15 cellular contexts compared by ENCODE assay signal in genomic region chr16:81499576-81500380, GRCh38. TPM values are rescaled to one million over a fixed set of nuclear protein-coding genes. Genes with fewer than 3 reads are reported as not detected.
DNase-seq lines count a peak whose midpoint lies in the region; ATAC-seq, FAIRE-seq and TF ChIP-seq lines count a peak whose summit lies in the region.
"Had no signal": no experiment of that assay in that cellular context is flagged by ENCODE, and none has a peak within 500 bp of the region (broad histone marks: within the 10 kb centered on the region; RNA-seq: fewer than 3 reads in every experiment).

No MANE protein-coding gene starts in this region.

- peak overlapping the region; percentile 82 for H3K27ac ChIP-seq in keratinocyte (ENCODE audit: control insufficient read depth, insufficient read depth, low read length)
- H3K27ac ChIP-seq in thyroid gland = no peak overlapping the region

- H3K4me1 Mint-ChIP-seq in activated T-helper 2 cell treated with anti-CD3 and anti-CD28 coated beads, Interferon-gamma antibody, Interleukin-2, Interleukin-4, amounts not matched to agents 10 μg/mL and 5 μg/mL and 100 μg/mL, durations not matched to agents 14 hours and 24 hours and 36 hours (ENCODE audit: low read depth) = peaks cover 30% of the 10 kb centered on the region

- H3K4me1 ChIP-seq in keratinocyte (ENCODE audit: control insufficient read depth, extremely low read depth, insufficient read depth, low read length) (peaks cover 62% of the 10 kb centered on the region), thyroid gland (peaks cover 0 to 31% of the 10 kb centered on the region in 2 donors)

- TF ChIP-seq POLR2A in thyroid gland (IDR thresholded peaks at IDR 0.05) = no peak

- no peak overlapping the region for H3K4me3 Mint-ChIP-seq in activated T-helper 2 cell treated with anti-CD3 and anti-CD28 coated beads, Interferon-gamma antibody, Interleukin-2, Interleukin-4, amounts not matched to agents 10 μg/mL and 5 μg/mL and 100 μg/mL, durations not matched to agents 14 hours and 24 hours and 36 hours (ENCODE audit: low read depth)
- H3K4me3 Mint-ChIP-seq: activated naive CD8-positive, alpha-beta T cell had no signal

- H3K9me3 ChIP-seq in keratinocyte (ENCODE audit: control insufficient read depth, low read depth, low read length) (no peaks in the 10 kb centered on the region), thyroid gland (no peaks in the 10 kb centered on the region)
- H3K9me3 ChIP-seq: gastroesophageal sphincter had no signal

- H2AFZ ChIP-seq in keratinocyte (ENCODE audit: control insufficient read depth, low read length) = no peak overlapping the region

- peaks cover 3% of the 10 kb centered on the region for H3K36me3 Mint-ChIP-seq in activated T-helper 2 cell treated with anti-CD3 and anti-CD28 coated beads, Interferon-gamma antibody, Interleukin-2, Interleukin-4, amounts not matched to agents 10 μg/mL and 5 μg/mL and 100 μg/mL, durations not matched to agents 14 hours and 24 hours and 36 hours (ENCODE audit: low read depth)

- H3K4me2 ChIP-seq in keratinocyte (ENCODE audit: control insufficient read depth, extremely low read depth, insufficient read depth, low read depth, low read length) = peak overlapping the region; percentile 82

- peak overlapping the region; percentile 75 for H3K9ac ChIP-seq in keratinocyte (ENCODE audit: control insufficient read depth, extremely low read depth, insufficient read depth, low read length)

- WGBS in thyroid gland, 2 donors = 58 to 73% methylated on average over 15 to 20 of the region's 20 CpGs

- DNase-seq in DMS79 treated with DMSO at 0.1 percent for 48 hours (lab: John Stamatoyannopoulos, UW) (peak; percentile 26), DMS79 (lab: John Stamatoyannopoulos, UW) (no peak), keratinocyte (ENCODE audit: low read depth, low spot score) (peak; percentile 65), thyroid gland (peak; percentile 52 to 60), GM19238 (ENCODE audit: insufficient read length, low spot score) (no peak), GM13976 (ENCODE audit: low spot score) (no peak)
- no peak for DNase-seq in activated T-helper 2 cell treated with anti-CD3 and anti-CD28 coated beads, Interferon-gamma antibody, Interleukin-2, Interleukin-4, amounts not matched to agents 10 μg/mL and 5 μg/mL and 100 μg/mL, durations not matched to agents 14 hours and 24 hours and 36 hours (ENCODE audit: low spot score)
- DNase-seq: 8988T; activated CD4-positive, CD25-positive, alpha-beta regulatory T cell treated with anti-CD3 and anti-CD28 coated beads, Interleukin-2, amount 50 U/mL, for 72 hours; NCI-H1694; stimulated activated naive CD4-positive, alpha-beta T cell had no signal

- H3K27me3 ChIP-seq in keratinocyte (ENCODE audit: control insufficient read depth, extremely low read depth, insufficient read depth, low read length) (no peaks in the 10 kb centered on the region), thyroid gland (no peaks in the 10 kb centered on the region)
- H3K27me3 ChIP-seq: gastroesophageal sphincter had no signal

- in situ Hi-C loops in GM13976 (cut with MboI; ENCODE audit: low sequenced_read_pairs, unreplicated experiment) = no loop called here

- H3K79me2 ChIP-seq in keratinocyte (ENCODE audit: control insufficient read depth, insufficient read depth, low read length) = peaks cover 95% of the 10 kb centered on the region

- dilution Hi-C loops in keratinocyte (cut with MboI; ENCODE audit: extremely low pct_ligation_motif_present, low sequenced_read_pairs) = no loop called here

- no peaks in the 10 kb centered on the region for H3K27me3 Mint-ChIP-seq in activated T-helper 2 cell treated with anti-CD3 and anti-CD28 coated beads, Interferon-gamma antibody, Interleukin-2, Interleukin-4, amounts not matched to agents 10 μg/mL and 5 μg/mL and 100 μg/mL, durations not matched to agents 14 hours and 24 hours and 36 hours (ENCODE audit: low read depth)
- H3K27me3 Mint-ChIP-seq: activated naive CD8-positive, alpha-beta T cell had no signal

- H3K4me3 ChIP-seq in keratinocyte (ENCODE audit: control insufficient read depth in 2 of 3, extremely low read depth in 1 of 3, insufficient read depth in 2 of 3, low read depth in 1 of 3, low read length in 3 of 3) (peak overlapping the region in 2 of 3 experiments; percentile 29 to 34), thyroid gland (replicated peaks in 1 of 3) (no peak overlapping the region)
- H3K4me3 ChIP-seq: gastroesophageal sphincter, lung had no signal

- no peaks in the 10 kb centered on the region for H4K20me1 ChIP-seq in keratinocyte (ENCODE audit: control insufficient read depth, extremely low read depth, insufficient read depth, low read length)

- TF ChIP-seq CTCF in keratinocyte (optimal IDR thresholded peaks at IDR 0.05 in 1 of 3, IDR thresholded peaks at IDR 0.05 in 1 of 3, conservative IDR thresholded peaks at IDR 0.05 in 1 of 3; ENCODE audit: extremely low read depth in 1 of 3, insufficient read depth in 2 of 3, low read length in 3 of 3) (no peak), thyroid gland (IDR thresholded peaks at IDR 0.05) (no peak), GM13976 (IDR thresholded peaks at IDR 0.05; ENCODE audit: borderline replicate concordance, control extremely low read depth, extremely low read depth, insufficient read depth, missing control alignments) (no peak)

- intact Hi-C loops in activated T-helper 2 cell treated with anti-CD3 and anti-CD28 coated beads, Interferon-gamma antibody, Interleukin-2, Interleukin-4, amounts not matched to agents 10 μg/mL and 5 μg/mL and 100 μg/mL, durations not matched to agents 14 hours and 24 hours and 36 hours (cut with micrococcal nuclease) = no loop called here
- intact Hi-C loops in thyroid gland (cut with DNase I) = no loop called here

- ATAC-seq in HG02759 (IDR thresholded peaks at IDR 0.05; ENCODE audit: unreplicated experiment) = no peak

- peaks cover 5% of the 10 kb centered on the region for H3K9me1 ChIP-seq in keratinocyte (ENCODE audit: control insufficient read depth, extremely low read depth, insufficient read depth, low read length)

- no peaks in the 10 kb centered on the region for H3K9me3 Mint-ChIP-seq in activated T-helper 2 cell treated with anti-CD3 and anti-CD28 coated beads, Interferon-gamma antibody, Interleukin-2, Interleukin-4, amounts not matched to agents 10 μg/mL and 5 μg/mL and 100 μg/mL, durations not matched to agents 14 hours and 24 hours and 36 hours

- no peak for FAIRE-seq in keratinocyte (lab: Jason Lieb, UNC)

- H3K36me3 ChIP-seq in keratinocyte (ENCODE audit: control insufficient read depth in 2 of 2, extremely low read depth in 1 of 2, insufficient read depth in 2 of 2, low read length in 2 of 2) (peaks cover 9 to 16% of the 10 kb centered on the region in 2 experiments), thyroid gland (no peaks in the 10 kb centered on the region)
- H3K36me3 ChIP-seq: gastroesophageal sphincter had no signal

- peak overlapping the region; percentile 18 for H3K27ac Mint-ChIP-seq in activated T-helper 2 cell treated with anti-CD3 and anti-CD28 coated beads, Interferon-gamma antibody, Interleukin-2, Interleukin-4, amounts not matched to agents 10 μg/mL and 5 μg/mL and 100 μg/mL, durations not matched to agents 14 hours and 24 hours and 36 hours
- H3K27ac Mint-ChIP-seq: activated naive CD8-positive, alpha-beta T cell had no signal

RNA-seq across cellular contexts. Expression of gene CMIP, which starts 55.2 kb away (rescaled TPM):
- total RNA-seq in activated T-helper 2 cell treated with anti-CD3 and anti-CD28 coated beads, Interferon-gamma antibody, Interleukin-2, Interleukin-4, amounts not matched to agents 10 μg/mL and 5 μg/mL and 100 μg/mL, durations not matched to agents 14 hours and 24 hours and 36 hours = 68.0 and 76.9 TPM in 2 replicates
- 4.6 to 18.7 TPM (median 5.0 TPM) in 3 replicates for polyA plus RNA-seq in keratinocyte
- polyA plus RNA-seq in keratinocyte (2011; ENCODE audit: low read depth) = 20.1 TPM
- 12.3 and 20.2 TPM in 2 replicates for polyA plus RNA-seq in keratinocyte (2011; cell fraction: cytosol; rRNA removed)
- polyA plus RNA-seq in keratinocyte (2011; cell fraction: nucleus; rRNA removed) = 27.0 and 37.4 TPM in 2 replicates
- 41.8 and 43.5 TPM in 2 replicates for polyA plus RNA-seq in keratinocyte (2012; ENCODE audit: low replicate concordance)
- 22.9 to 114 TPM (median 29.7 TPM) in 3 replicates for polyA minus RNA-seq in keratinocyte
- polyA minus RNA-seq in keratinocyte (2011; cell fraction: cytosol; rRNA and poly(A)+ RNA removed) = 28.2 TPM
- polyA minus RNA-seq in keratinocyte (2011; cell fraction: nucleus; rRNA and poly(A)+ RNA removed) = 33.2 and 59.6 TPM in 2 replicates
- total RNA-seq in thyroid gland = 10 to 100 TPM; 15.5 to 65.9 (median 20.2) TPM

Comparison
In these comparisons a context has a peak if more than half of its experiments do, and no peak if none do; other contexts are left out.
1. DNase-seq: peak in DMS79 treated with DMSO at 0.1 percent for 48 hours (single experiment), keratinocyte (single experiment) and thyroid gland (2 of 2); none in DMS79 (single experiment), activated T-helper 2 cell treated with anti-CD3 and anti-CD28 coated beads, Interferon-gamma antibody, Interleukin-2, Interleukin-4, amounts not matched to agents 10 μg/mL and 5 μg/mL and 100 μg/mL, durations not matched to agents 14 hours and 24 hours and 36 hours (single experiment), GM19238 (single experiment) and GM13976 (single experiment).
2. H3K4me3 ChIP-seq: peak in keratinocyte (2 of 3); none in thyroid gland (0 of 3).